Comparison of ENCODE assay signal across 8 cellular contexts in genomic region chr4:112075129-112075753, GRCh38.
DNase-seq lines count a peak whose midpoint lies in the region; ATAC-seq lines count a peak whose summit lies in the region.

No MANE protein-coding gene starts in this region.

- H3K27ac Mint-ChIP-seq in activated CD4-positive, alpha-beta T cell treated with anti-CD3 and anti-CD28 coated beads for 36 hours, result no peak overlapping the region

- H3K9me3 Mint-ChIP-seq in activated CD4-positive, alpha-beta T cell treated with anti-CD3 and anti-CD28 coated beads for 36 hours (ENCODE audit: low read depth), result peaks cover 4% of the 10 kb centered on the region

- CTCF ChIA-PET in activated CD4-positive, alpha-beta T cell treated with anti-CD3 and anti-CD28 coated beads for 36 hours (lab: Charles Lee), result interaction anchor here (0.6 to 1.3 kb wide), 3 partner anchors 123 to 449 kb away, joined by 3 to 4 read pairs (median 3); no protein-coding TSS in a partner anchor

- ATAC-seq in activated CD4-positive, alpha-beta T cell treated with anti-CD3 and anti-CD28 coated beads for 36 hours, result peak; percentile 74
- peak; percentile 76 for ATAC-seq in GM21526 (IDR thresholded peaks at IDR 0.05; ENCODE audit: low FRiP score, unreplicated experiment)

- peaks cover 4% of the 10 kb centered on the region for H3K27me3 Mint-ChIP-seq in activated CD4-positive, alpha-beta T cell treated with anti-CD3 and anti-CD28 coated beads for 36 hours

- H3K4me1 Mint-ChIP-seq in activated CD4-positive, alpha-beta T cell treated with anti-CD3 and anti-CD28 coated beads for 36 hours, result no peaks in the 10 kb centered on the region

- H3K4me3 Mint-ChIP-seq in activated CD4-positive, alpha-beta T cell treated with anti-CD3 and anti-CD28 coated beads for 36 hours, result no peak overlapping the region

- POLR2A ChIA-PET in activated CD4-positive, alpha-beta T cell treated with anti-CD3 and anti-CD28 coated beads for 36 hours (lab: Charles Lee), result no interaction called here

- peak; percentile 33 for DNase-seq in activated CD4-positive, alpha-beta T cell treated with anti-CD3 and anti-CD28 coated beads for 36 hours
- DNase-seq in activated CD4-positive, alpha-beta T cell treated with anti-CD3 and anti-CD28 coated beads for 1 hour, result no peak
- peak; percentile 22 for DNase-seq in HuH-7 (ENCODE audit: low spot score)
- DNase-seq in SK-N-DZ (ENCODE audit: low spot score), result peak; percentile 52
- DNase-seq in dermis microvascular lymphatic vessel endothelial cell (ENCODE audit: low read depth in 2 of 2), result peak; percentile 44 to 77
- DNase-seq in myocyte (ENCODE audit: low read depth), result peak; percentile 52
- no peak for DNase-seq in activated effector memory CD4-positive, alpha-beta T cell treated with anti-CD3 and anti-CD28 coated beads, Interleukin-2, amount 50 U/mL, for 16 hours

- intact Hi-C loops in activated CD4-positive, alpha-beta T cell treated with anti-CD3 and anti-CD28 coated beads for 36 hours (cut with DNase I, micrococcal nuclease), result loop anchor here (1.0 to 5.0 kb wide), 3 partner anchors 160 to 449 kb away; no protein-coding TSS in a partner anchor

- no peaks in the 10 kb centered on the region for H3K36me3 Mint-ChIP-seq in activated CD4-positive, alpha-beta T cell treated with anti-CD3 and anti-CD28 coated beads for 36 hours (ENCODE audit: low read depth)

Comparison
In these comparisons a context has a peak if more than half of its experiments do, and no peak if none do; other contexts are left out.
1. DNase-seq: peak in activated CD4-positive, alpha-beta T cell treated with anti-CD3 and anti-CD28 coated beads for 36 hours (single experiment), HuH-7 (single experiment), SK-N-DZ (single experiment), dermis microvascular lymphatic vessel endothelial cell (2 of 2) and myocyte (single experiment); none in activated CD4-positive, alpha-beta T cell treated with anti-CD3 and anti-CD28 coated beads for 1 hour (single experiment) and activated effector memory CD4-positive, alpha-beta T cell treated with anti-CD3 and anti-CD28 coated beads, Interleukin-2, amount 50 U/mL, for 16 hours (single experiment).